ENCODE assay signal across 23 cellular contexts in genomic region chr13:88937381-88937780, GRCh38.
"Had no signal": no experiment of that assay in that cellular context is flagged by ENCODE, and none has a peak within 500 bp of the region (broad histone marks: within the 10 kb centered on the region; RNA-seq: fewer than 3 reads in every experiment).

No MANE protein-coding gene starts in this region.

- ATAC-seq: activated CD8-positive, alpha-beta T cell treated with anti-CD3 and anti-CD28 coated beads, Interleukin-2, amount 10 ng/mL, durations not matched to agents 7 days and 5 days; WTC11 had no signal

- H3K4me1 Mint-ChIP-seq: activated naive CD4-positive, alpha-beta T cell treated with anti-CD3 and anti-CD28 coated beads, Interleukin-2, amount 50 U/mL, for 24 hours; WTC11 had no signal

- DNase-seq: activated CD4-positive, alpha-beta T cell treated with anti-CD3 and anti-CD28 coated beads for 48 hours; activated CD4-positive, alpha-beta T cell treated with anti-CD3 and anti-CD28 coated beads, Interleukin-2, amount 50 U/mL, for 4 hours; activated CD4-positive, CD25-positive, alpha-beta regulatory T cell treated with anti-CD3 and anti-CD28 coated beads, Interleukin-2, amount 50 U/mL, for 72 hours; activated CD8-positive, alpha-beta memory T cell treated with anti-CD3 and anti-CD28 coated beads, Interleukin-2, amount 50 U/mL, for 48 hours; activated CD8-positive, alpha-beta T cell treated with anti-CD3 and anti-CD28 coated beads, Interleukin-2, amount 10 ng/mL, durations not matched to agents 7 days and 5 days; activated effector memory CD4-positive, alpha-beta T cell treated with Interleukin-2 at 50 U/mL for 16 hours; activated naive CD4-positive, alpha-beta T cell; activated T-cell treated with anti-CD3 and anti-CD28 coated beads, Interleukin-2, amount 50 U/mL, for 1 hour; aorta; caudate nucleus; MG63; NCI-H1105; NCI-H1436; NCI-H187 treated with DMSO at 0.1 percent for 48 hours; NCI-H2081 treated with DMSO at 0.1 percent for 48 hours; NCI-H345; NCI-H510A; Peyer's patch; Right ventricle myocardium superior had no signal

- H3K36me3 Mint-ChIP-seq: activated naive CD4-positive, alpha-beta T cell treated with anti-CD3 and anti-CD28 coated beads, Interleukin-2, amount 50 U/mL, for 24 hours; WTC11 had no signal

- H3K27me3 Mint-ChIP-seq: activated naive CD4-positive, alpha-beta T cell treated with anti-CD3 and anti-CD28 coated beads, Interleukin-2, amount 50 U/mL, for 24 hours had no signal

- H3K4me3 Mint-ChIP-seq: activated CD8-positive, alpha-beta T cell treated with anti-CD3 and anti-CD28 coated beads, Interleukin-2, amount 10 ng/mL, durations not matched to agents 7 days and 5 days; activated naive CD4-positive, alpha-beta T cell treated with anti-CD3 and anti-CD28 coated beads, Interleukin-2, amount 50 U/mL, for 24 hours; activated T-helper 1 cell treated with anti-CD3 and anti-CD28 coated beads, Interleukin-12 subunit alpha, Interleukin-12 subunit beta, Interleukin-2, Interleukin-4 antibody, amounts not matched to agents 30 ng/mL and 10 ng/mL and 1 ng/mL, durations not matched to agents 14 hours and 24 hours and 36 hours; T-helper 1 cell treated with Interleukin-12 subunit alpha and Interleukin-12 subunit beta and Interleukin-4 antibody, amounts not matched to agents 30 μg/mL and 1 μg/mL, for 36 hours; WTC11 had no signal

- H3K27ac Mint-ChIP-seq: activated CD8-positive, alpha-beta T cell treated with anti-CD3 and anti-CD28 coated beads, Interleukin-2, amount 10 ng/mL, durations not matched to agents 7 days and 5 days; activated naive CD4-positive, alpha-beta T cell treated with anti-CD3 and anti-CD28 coated beads, Interleukin-2, amount 50 U/mL, for 24 hours; activated T-helper 1 cell treated with anti-CD3 and anti-CD28 coated beads, Interleukin-12 subunit alpha, Interleukin-12 subunit beta, Interleukin-2, Interleukin-4 antibody, amounts not matched to agents 30 ng/mL and 10 ng/mL and 1 ng/mL, durations not matched to agents 14 hours and 24 hours and 36 hours; T-helper 1 cell treated with Interleukin-12 subunit alpha and Interleukin-12 subunit beta and Interleukin-4 antibody, amounts not matched to agents 30 μg/mL and 1 μg/mL, for 36 hours; WTC11 had no signal

- H3K9me3 Mint-ChIP-seq: activated naive CD4-positive, alpha-beta T cell treated with anti-CD3 and anti-CD28 coated beads, Interleukin-2, amount 50 U/mL, for 24 hours; activated T-helper 1 cell treated with anti-CD3 and anti-CD28 coated beads, Interleukin-12 subunit alpha, Interleukin-12 subunit beta, Interleukin-2, Interleukin-4 antibody, amounts not matched to agents 30 ng/mL and 10 ng/mL and 1 ng/mL, durations not matched to agents 14 hours and 24 hours and 36 hours; T-helper 1 cell treated with Interleukin-12 subunit alpha and Interleukin-12 subunit beta and Interleukin-4 antibody, amounts not matched to agents 30 μg/mL and 1 μg/mL, for 36 hours; WTC11 had no signal
